ENCODE assay signal across 8 cellular contexts in the genomic region with DNA sequence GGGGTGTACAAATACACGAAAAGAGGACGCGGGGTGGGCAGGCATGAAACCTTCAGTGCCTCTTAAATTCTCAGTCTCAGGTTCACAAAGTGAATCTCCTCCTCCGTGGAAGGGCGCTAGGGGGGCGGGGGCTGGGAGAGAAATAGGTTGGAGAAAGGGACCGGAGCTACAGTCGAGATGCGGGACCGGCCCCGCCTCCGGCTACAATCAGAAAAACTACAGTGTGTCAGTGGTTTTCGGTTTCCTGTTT. TPM values are rescaled to one million over a fixed set of nuclear protein-coding genes. Genes with fewer than 3 reads are reported as not detected.
DNase-seq lines count a peak whose midpoint lies in the region; ATAC-seq lines count a peak whose summit lies in the region.

No MANE protein-coding gene starts in this region.

- peak overlapping the region; percentile 90 for H3K4me3 Mint-ChIP-seq in activated naive CD8-positive, alpha-beta T cell

- peaks cover 24% of the 10 kb centered on the region for H3K4me1 ChIP-seq in iPS-18a (ENCODE audit: control insufficient read depth, low read depth, low read length)

- peaks cover 31% of the 10 kb centered on the region for H3K4me1 Mint-ChIP-seq in activated naive CD8-positive, alpha-beta T cell (ENCODE audit: low read depth)

- H3K36me3 Mint-ChIP-seq in activated naive CD8-positive, alpha-beta T cell: no peaks in the 10 kb centered on the region

- peak overlapping the region; percentile 88 for H3K27ac Mint-ChIP-seq in activated naive CD8-positive, alpha-beta T cell

- H3K27me3 ChIP-seq in iPS-18a (ENCODE audit: control insufficient read depth, insufficient read depth, low read length): peaks cover 14% of the 10 kb centered on the region

- no peaks in the 10 kb centered on the region for H3K9me3 ChIP-seq in iPS-18a (ENCODE audit: control insufficient read depth, low read depth, low read length)

- H3K9ac ChIP-seq in iPS-18a (ENCODE audit: low read length): peak overlapping the region; percentile 86

- H3K4me3 ChIP-seq in iPS-18a (ENCODE audit: low read length): peak overlapping the region; percentile 94

- DNase-seq in ACHN (peak; percentile 72), germinal center (ENCODE audit: low spot score) (no peak), posterior vena cava (ENCODE audit: low spot score) (no peak), foreskin melanocyte (no peak)
- peak in 2 of 3 donors; percentile 43 to 55 for DNase-seq in stimulated activated CD4-positive, alpha-beta T cell treated with anti-CD3 and anti-CD28 coated beads, Interleukin-12 subunit alpha, Interleukin-12 subunit beta, amount 100 ng/mL, for 48 hours (ENCODE audit: low read depth in 2 of 3, low spot score in 1 of 3)

- intact Hi-C loops in posterior vena cava (cut with DNase I): loop anchor here (5.0 to 10.0 kb wide), 6 partner anchors 102 to 486 kb away; a partner anchor contains a TSS

- peak overlapping the region; percentile 81 for H3K27ac ChIP-seq in iPS-18a (ENCODE audit: low read length)

- no peaks in the 10 kb centered on the region for H3K9me3 Mint-ChIP-seq in activated naive CD8-positive, alpha-beta T cell (ENCODE audit: low read depth)

- H3K27me3 Mint-ChIP-seq in activated naive CD8-positive, alpha-beta T cell: no peaks in the 10 kb centered on the region

- in situ Hi-C loops in ACHN (cut with HindIII; ENCODE audit: low pct_ligation_motif_present, low pct_unique_long_range_greater_than_20kb, low sequenced_read_pairs): no loop called here

- H3K36me3 ChIP-seq in iPS-18a (ENCODE audit: control insufficient read depth, low read depth, low read length): no peaks in the 10 kb centered on the region

- ATAC-seq in HG03025 (IDR thresholded peaks at IDR 0.05; ENCODE audit: low FRiP score, unreplicated experiment): peak; percentile 43

RNA-seq across cellular contexts. Expression of a gene that starts 3.4 kb away (rescaled TPM):
- 1 to 10 TPM; 6.3 to 6.5 TPM for total RNA-seq in posterior vena cava

Comparison
In these comparisons a context has a peak if more than half of its experiments do, and no peak if none do; other contexts are left out.
1. DNase-seq: peak in ACHN (single experiment) and stimulated activated CD4-positive, alpha-beta T cell treated with anti-CD3 and anti-CD28 coated beads, Interleukin-12 subunit alpha, Interleukin-12 subunit beta, amount 100 ng/mL, for 48 hours (2 of 3); none in germinal center (single experiment), posterior vena cava (single experiment) and foreskin melanocyte (single experiment).